ENCODE assay signal across 21 cellular contexts in genomic region chr3:50656417-50657195, GRCh38. TPM values are rescaled to one million over a fixed set of nuclear protein-coding genes. Genes with fewer than 3 reads are reported as not detected.
DNase-seq lines count a peak whose midpoint lies in the region; ATAC-seq and TF ChIP-seq lines count a peak whose summit lies in the region.
"Had no signal": no experiment of that assay in that cellular context is flagged by ENCODE, and none has a peak within 500 bp of the region (broad histone marks: within the 10 kb centered on the region; RNA-seq: fewer than 3 reads in every experiment).

No MANE protein-coding gene starts in this region.

- no peaks in the 10 kb centered on the region for H3K27me3 ChIP-seq in sigmoid colon
- H3K27me3 ChIP-seq: BE2C, SJSA1 had no signal

- intact Hi-C loops in activated CD4-positive, alpha-beta T cell treated with anti-CD3 and anti-CD28 coated beads, Interleukin-2, amount 10 ng/mL, durations not matched to agents 24 days and 14 days (cut with micrococcal nuclease), result no loop called here
- intact Hi-C loops in sigmoid colon (cut with DNase I), result no loop called here

- peaks cover 23% of the 10 kb centered on the region for H3K4me1 Mint-ChIP-seq in activated CD4-positive, alpha-beta T cell treated with anti-CD3 and anti-CD28 coated beads, Interleukin-2, amount 10 ng/mL, durations not matched to agents 24 days and 14 days
- peaks cover 19% of the 10 kb centered on the region for H3K4me1 Mint-ChIP-seq in activated naive CD8-positive, alpha-beta T cell treated with anti-CD3 and anti-CD28 coated beads, Interleukin-2, amount 10 ng/mL, durations not matched to agents 7 days and 5 days

- WGBS in sigmoid colon, 2 donors, result 65 to 67% methylated on average over 8 of the region's 8 CpGs

- H3K4me3 ChIP-seq in sigmoid colon, result no peak overlapping the region
- H3K4me3 ChIP-seq: A549, SJSA1 had no signal

- H3K9me3 Mint-ChIP-seq in activated CD4-positive, alpha-beta T cell treated with anti-CD3 and anti-CD28 coated beads, Interleukin-2, amount 10 ng/mL, durations not matched to agents 24 days and 14 days, result no peaks in the 10 kb centered on the region
- no peaks in the 10 kb centered on the region for H3K9me3 Mint-ChIP-seq in activated naive CD8-positive, alpha-beta T cell treated with anti-CD3 and anti-CD28 coated beads, Interleukin-2, amount 10 ng/mL, durations not matched to agents 7 days and 5 days

- H3K27ac ChIP-seq in sigmoid colon, result no peak overlapping the region
- H3K27ac ChIP-seq: A549, SJSA1 had no signal

- TF ChIP-seq POLR2A in sigmoid colon (IDR thresholded peaks at IDR 0.05), result no peak

- no peak for TF ChIP-seq CTCF in sigmoid colon (IDR thresholded peaks at IDR 0.05)

- H3K9me3 ChIP-seq in sigmoid colon, result no peaks in the 10 kb centered on the region
- H3K9me3 ChIP-seq: A549, BE2C, SJSA1 had no signal

- no peak for ATAC-seq in activated naive CD8-positive, alpha-beta T cell treated with anti-CD3 and anti-CD28 coated beads, Interleukin-2, amount 10 ng/mL, durations not matched to agents 7 days and 5 days (ENCODE audit: low read depth)
- ATAC-seq in GM18498 (IDR thresholded peaks at IDR 0.05; ENCODE audit: unreplicated experiment), result no peak
- ATAC-seq: A549, Right ventricle myocardium inferior had no signal

- DNase-seq in activated CD4-positive, alpha-beta T cell treated with anti-CD3 and anti-CD28 coated beads, Interleukin-2, amount 10 ng/mL, durations not matched to agents 24 days and 14 days, result no peak
- no peak for DNase-seq in activated CD4-positive, alpha-beta T cell treated with anti-CD3 and anti-CD28 coated beads, Interleukin-2, amount 50 U/mL, for 4 hours
- DNase-seq in SK-N-DZ (ENCODE audit: low spot score) (peak; percentile 81), sigmoid colon (peak; percentile 45), NCI-H187 (lab: John Stamatoyannopoulos, UW) (no peak)
- DNase-seq in activated naive CD8-positive, alpha-beta T cell treated with anti-CD3 and anti-CD28 coated beads, Interleukin-2, amount 10 ng/mL, durations not matched to agents 7 days and 5 days, result peak; percentile 15
- DNase-seq: BE2C, DMS79, H7, Karpas-422, MV-4-11, NCI-H1105 treated with DMSO at 0.1 percent for 48 hours, NCI-H1694 treated with DMSO at 0.1 percent for 48 hours, NCI-H2107, NCI-H446 treated with DMSO at 0.1 percent for 48 hours, NCI-H526 treated with DMSO at 0.1 percent for 48 hours, OCI-M1 had no signal

- H3K4me3 Mint-ChIP-seq in activated CD4-positive, alpha-beta T cell treated with anti-CD3 and anti-CD28 coated beads, Interleukin-2, amount 10 ng/mL, durations not matched to agents 24 days and 14 days, result no peak overlapping the region
- H3K4me3 Mint-ChIP-seq in activated naive CD8-positive, alpha-beta T cell treated with anti-CD3 and anti-CD28 coated beads, Interleukin-2, amount 10 ng/mL, durations not matched to agents 7 days and 5 days, result no peak overlapping the region

- no peaks in the 10 kb centered on the region for H3K4me1 ChIP-seq in sigmoid colon
- H3K4me1 ChIP-seq: A549, BE2C, SJSA1 had no signal

- no peaks in the 10 kb centered on the region for H3K36me3 ChIP-seq in sigmoid colon
- H3K36me3 ChIP-seq: BE2C, SJSA1 had no signal

- peaks cover 2% of the 10 kb centered on the region for H3K36me3 Mint-ChIP-seq in activated CD4-positive, alpha-beta T cell treated with anti-CD3 and anti-CD28 coated beads, Interleukin-2, amount 10 ng/mL, durations not matched to agents 24 days and 14 days (ENCODE audit: low read depth)
- no peaks in the 10 kb centered on the region for H3K36me3 Mint-ChIP-seq in activated naive CD8-positive, alpha-beta T cell treated with anti-CD3 and anti-CD28 coated beads, Interleukin-2, amount 10 ng/mL, durations not matched to agents 7 days and 5 days

- TF ChIP-seq EP300 in sigmoid colon (IDR thresholded peaks at IDR 0.05), result no peak

- POLR2A ChIA-PET in activated naive CD8-positive, alpha-beta T cell treated with anti-CD3 and anti-CD28 coated beads, Interleukin-2, amount 10 ng/mL, durations not matched to agents 7 days and 5 days (lab: Charles Lee), result interaction anchor here (1.8 kb wide), 1 partner anchor 17 kb away, joined by 3 read pairs; no protein-coding TSS in a partner anchor

- peak overlapping the region; percentile 49 for H3K27ac Mint-ChIP-seq in activated CD4-positive, alpha-beta T cell treated with anti-CD3 and anti-CD28 coated beads, Interleukin-2, amount 10 ng/mL, durations not matched to agents 24 days and 14 days
- no peak overlapping the region for H3K27ac Mint-ChIP-seq in activated naive CD8-positive, alpha-beta T cell treated with anti-CD3 and anti-CD28 coated beads, Interleukin-2, amount 10 ng/mL, durations not matched to agents 7 days and 5 days

- no peaks in the 10 kb centered on the region for H3K27me3 Mint-ChIP-seq in activated CD4-positive, alpha-beta T cell treated with anti-CD3 and anti-CD28 coated beads, Interleukin-2, amount 10 ng/mL, durations not matched to agents 24 days and 14 days
- peaks cover under 1% of the 10 kb centered on the region for H3K27me3 Mint-ChIP-seq in activated naive CD8-positive, alpha-beta T cell treated with anti-CD3 and anti-CD28 coated beads, Interleukin-2, amount 10 ng/mL, durations not matched to agents 7 days and 5 days

RNA-seq across cellular contexts. Expression of gene DOCK3, which starts 18.1 kb away (rescaled TPM):
- 1.7 and 1.8 TPM in 2 replicates for total RNA-seq in activated CD4-positive, alpha-beta T cell treated with anti-CD3 and anti-CD28 coated beads, Interleukin-2, amount 10 ng/mL, durations not matched to agents 24 days and 14 days
- polyA plus RNA-seq in SK-N-DZ (2014; cell fraction: cytosol; rRNA removed), result 1.4 and 2.9 TPM in 2 replicates
- polyA plus RNA-seq in SK-N-DZ (2014; cell fraction: nucleus; rRNA removed), result 7.7 and 13.9 TPM in 2 replicates
- 1 to 10 TPM; 3.3 to 3.4 TPM for total RNA-seq in activated naive CD8-positive, alpha-beta T cell treated with anti-CD3 and anti-CD28 coated beads, Interleukin-2, amount 10 ng/mL, durations not matched to agents 7 days and 5 days
- total RNA-seq in sigmoid colon, result 1 to 10 TPM; 1.8 to 4.4 (median 3.6) TPM
- polyA plus RNA-seq in sigmoid colon, result under 1 TPM in 1 of 3 donors, not detected in 2; 0.25 TPM

RNA-seq across cellular contexts. Expression of gene MAPKAPK3, which starts 39.7 kb away (rescaled TPM):
- total RNA-seq in activated CD4-positive, alpha-beta T cell treated with anti-CD3 and anti-CD28 coated beads, Interleukin-2, amount 10 ng/mL, durations not matched to agents 24 days and 14 days, result 199 and 207 TPM in 2 replicates
- polyA plus RNA-seq in SK-N-DZ (2014; cell fraction: cytosol; rRNA removed), result 32.9 and 33.0 TPM in 2 replicates
- polyA plus RNA-seq in SK-N-DZ (2014; cell fraction: nucleus; rRNA removed), result 17.7 and 25.3 TPM in 2 replicates
- total RNA-seq in activated naive CD8-positive, alpha-beta T cell treated with anti-CD3 and anti-CD28 coated beads, Interleukin-2, amount 10 ng/mL, durations not matched to agents 7 days and 5 days, result 100 to 1,000 TPM; 176 to 195 TPM
- 10 to 100 TPM; 15.2 to 22.2 (median 19.1) TPM for total RNA-seq in sigmoid colon
- 10 to 100 TPM; 19.8 to 32.8 (median 30.3) TPM for polyA plus RNA-seq in sigmoid colon

RNA-seq across cellular contexts. Expression of gene CISH, which starts 45.0 kb away (rescaled TPM):
- 359 and 361 TPM in 2 replicates for total RNA-seq in activated CD4-positive, alpha-beta T cell treated with anti-CD3 and anti-CD28 coated beads, Interleukin-2, amount 10 ng/mL, durations not matched to agents 24 days and 14 days
- 0.96 and 1.5 TPM in 2 replicates for polyA plus RNA-seq in SK-N-DZ (2014; cell fraction: cytosol; rRNA removed)
- 0.79 and 2.1 TPM in 2 replicates for polyA plus RNA-seq in SK-N-DZ (2014; cell fraction: nucleus; rRNA removed)
- 100 to 1,000 TPM; 365 to 400 TPM for total RNA-seq in activated naive CD8-positive, alpha-beta T cell treated with anti-CD3 and anti-CD28 coated beads, Interleukin-2, amount 10 ng/mL, durations not matched to agents 7 days and 5 days
- 10 to 100 TPM in 1 of 4 donors, 1 to 10 TPM in 3; 2.1 to 17.0 (median 5.3) TPM for total RNA-seq in sigmoid colon
- polyA plus RNA-seq in sigmoid colon, result 10 to 100 TPM in 2 of 3 donors, 1 to 10 TPM in 1; 8.1 to 13.2 (median 11.8) TPM

Comparison
In these comparisons a context has a peak if more than half of its experiments do, and no peak if none do; other contexts are left out.
1. DNase-seq: peak in SK-N-DZ (single experiment), activated naive CD8-positive, alpha-beta T cell treated with anti-CD3 and anti-CD28 coated beads, Interleukin-2, amount 10 ng/mL, durations not matched to agents 7 days and 5 days (single experiment) and sigmoid colon (single experiment); none in activated CD4-positive, alpha-beta T cell treated with anti-CD3 and anti-CD28 coated beads, Interleukin-2, amount 10 ng/mL, durations not matched to agents 24 days and 14 days (single experiment), activated CD4-positive, alpha-beta T cell treated with anti-CD3 and anti-CD28 coated beads, Interleukin-2, amount 50 U/mL, for 4 hours (0 of 2) and NCI-H187 (0 of 2).
2. RNA of gene CISH, which starts 45.0 kb away (total RNA-seq): 365 to 400 TPM in activated naive CD8-positive, alpha-beta T cell treated with anti-CD3 and anti-CD28 coated beads, Interleukin-2, amount 10 ng/mL, durations not matched to agents 7 days and 5 days and 359 to 361 TPM in activated CD4-positive, alpha-beta T cell treated with anti-CD3 and anti-CD28 coated beads, Interleukin-2, amount 10 ng/mL, durations not matched to agents 24 days and 14 days; 2.1 to 17.0 TPM in sigmoid colon; every median in the first group is over 10 times any median in the second.